Comparison of ENCODE assay signal across 15 cellular contexts in genomic region chr2:14422426-14422825, GRCh38.
DNase-seq lines count a peak whose midpoint lies in the region; ATAC-seq and TF ChIP-seq lines count a peak whose summit lies in the region.
"Had no signal": no experiment of that assay in that cellular context is flagged by ENCODE, and none has a peak within 500 bp of the region (broad histone marks: within the 10 kb centered on the region; RNA-seq: fewer than 3 reads in every experiment).

No MANE protein-coding gene starts in this region.

- no peak for ATAC-seq in HG03469 (IDR thresholded peaks at IDR 0.05; ENCODE audit: unreplicated experiment)
- ATAC-seq: K562 had no signal

- DNase-seq in EL (peak; percentile 72), epithelial cell of esophagus (ENCODE audit: low read depth) (peak; percentile 21), trophoblast cell (peak; percentile 31 to 90), ovary (no peak), NAMALWA (ENCODE audit: low spot score) (no peak)
- DNase-seq: 8988T; AML-193; Caco-2; CD8-positive, alpha-beta memory T cell had no signal

- H3K27ac ChIP-seq in OCI-LY3 (ENCODE audit: low read length) (peak overlapping the region; percentile 97), trophoblast cell (ENCODE audit: low read depth, low read length) (no peak overlapping the region), ovary (no peak overlapping the region)
- H3K27ac ChIP-seq: BLaER1, HL-60 had no signal

- H3K36me3 ChIP-seq in OCI-LY3 (replicated peaks; ENCODE audit: low read depth, low read length) (peaks cover 17% of the 10 kb centered on the region), trophoblast cell (ENCODE audit: control insufficient read depth in 1 of 2, insufficient read depth in 2 of 2, low read length in 2 of 2) (no peaks in the 10 kb centered on the region), ovary (no peaks in the 10 kb centered on the region)
- H3K36me3 ChIP-seq: BLaER1, HAP-1 had no signal

- H3K23ac ChIP-seq in trophoblast cell (ENCODE audit: low read length): no peak overlapping the region

- no peaks in the 10 kb centered on the region for H3K79me1 ChIP-seq in trophoblast cell (ENCODE audit: low read length)

- H3K9ac ChIP-seq in OCI-LY3 (ENCODE audit: low read length) (peak overlapping the region; percentile 43; the same call in 1 of the 2 replicates), trophoblast cell (ENCODE audit: low read length) (no peak overlapping the region)
- H3K9ac ChIP-seq: BLaER1 had no signal

- H3K27me3 ChIP-seq in OCI-LY3 (ENCODE audit: low read depth, low read length): no peaks in the 10 kb centered on the region
- no peaks in the 10 kb centered on the region for H3K27me3 ChIP-seq in trophoblast cell (ENCODE audit: insufficient read depth, low read length)
- H3K27me3 ChIP-seq in ovary: no peaks in the 10 kb centered on the region
- H3K27me3 ChIP-seq: BLaER1 had no signal

- H3K14ac ChIP-seq in trophoblast cell (ENCODE audit: low read length): no peak overlapping the region

- H4K12ac ChIP-seq in trophoblast cell (ENCODE audit: low read depth, low read length): no peak overlapping the region

- no peak overlapping the region for H3K4ac ChIP-seq in trophoblast cell (ENCODE audit: low read depth, low read length)

- TF ChIP-seq CTCF in OCI-LY3 (IDR thresholded peaks at IDR 0.05; ENCODE audit: low read depth, low read length): no peak
- no peak for TF ChIP-seq CTCF in epithelial cell of esophagus (IDR thresholded peaks at IDR 0.05; ENCODE audit: insufficient read depth, low read depth, low read length, missing control alignments)
- no peak for TF ChIP-seq CTCF in ovary (IDR thresholded peaks at IDR 0.05)

- WGBS in trophoblast cell (ENCODE audit: extremely low coverage, insufficient coverage, insufficient read length): no CpG with 5 or more reads among the region's 4 CpGs
- WGBS in ovary, 3 donors: 82 to 95% (median 93%) methylated on average over 4 of the region's 4 CpGs

- H3K18ac ChIP-seq in trophoblast cell (ENCODE audit: low read length): no peak overlapping the region

- intact Hi-C loops in ovary (cut with DNase I): no loop called here

- TF ChIP-seq EP300 in ovary (IDR thresholded peaks at IDR 0.05): no peak

- H3K79me2 ChIP-seq in OCI-LY3 (ENCODE audit: low read length) (no peaks in the 10 kb centered on the region), trophoblast cell (ENCODE audit: control insufficient read depth, insufficient read depth, low read length, poor library complexity) (no peaks in the 10 kb centered on the region)

- H3K4me2 ChIP-seq in OCI-LY3 (ENCODE audit: low read length) (0 out of 2 replicates have a peak overlapping the region, but pooled peaks have one; percentile 11), trophoblast cell (ENCODE audit: low read length) (no peak overlapping the region)
- H3K4me2 ChIP-seq: BLaER1 had no signal

- H4K8ac ChIP-seq in trophoblast cell (ENCODE audit: low read depth, low read length): no peak overlapping the region

- H2AFZ ChIP-seq in OCI-LY3 (ENCODE audit: low read depth, low read length) (peak overlapping the region; percentile 19; the same call in 1 of the 2 replicates), trophoblast cell (ENCODE audit: insufficient read depth, low read length, poor library complexity) (no peak overlapping the region)

- no peak overlapping the region for H2BK120ac ChIP-seq in trophoblast cell (ENCODE audit: insufficient read depth, low read length, poor library complexity)

- H3K4me1 ChIP-seq in OCI-LY3 (ENCODE audit: low read length) (peaks cover 90% of the 10 kb centered on the region), trophoblast cell (ENCODE audit: control insufficient read depth in 1 of 2, insufficient read depth in 2 of 2, low read length in 2 of 2) (no peaks in the 10 kb centered on the region), ovary (ENCODE audit: insufficient read depth) (no peaks in the 10 kb centered on the region)
- H3K4me1 ChIP-seq: BLaER1, HAP-1 had no signal

- H3K9me3 ChIP-seq in OCI-LY3 (ENCODE audit: insufficient read depth, low read length) (no peaks in the 10 kb centered on the region; the same call in 1 of the 2 replicates), trophoblast cell (ENCODE audit: insufficient read depth, low read depth, low read length) (no peaks in the 10 kb centered on the region), ovary (no peaks in the 10 kb centered on the region)
- H3K9me3 ChIP-seq: BLaER1, HAP-1 had no signal

- H3K4me3 ChIP-seq in OCI-LY3 (ENCODE audit: low read length) (no peak overlapping the region), epithelial cell of esophagus (ENCODE audit: low read length) (no peak overlapping the region), trophoblast cell (ENCODE audit: low read depth, low read length) (no peak overlapping the region), ovary (no peak overlapping the region)
- H3K4me3 ChIP-seq: BLaER1, HAP-1, K562 had no signal

- no peak overlapping the region for H4K91ac ChIP-seq in trophoblast cell (ENCODE audit: low read depth, low read length)

- no peak for TF ChIP-seq POLR2A in ovary (IDR thresholded peaks at IDR 0.05)

- H2AK5ac ChIP-seq in trophoblast cell (ENCODE audit: low read length): no peak overlapping the region

- H2BK12ac ChIP-seq in trophoblast cell (ENCODE audit: low read length): no peak overlapping the region

- H2BK5ac ChIP-seq in trophoblast cell (ENCODE audit: low read depth, low read length, poor library complexity): no peak overlapping the region

- H4K20me1 ChIP-seq in OCI-LY3 (ENCODE audit: insufficient read depth, low read length): no peaks in the 10 kb centered on the region
- H4K20me1 ChIP-seq: BLaER1 had no signal

Comparison
In these comparisons a context has a peak if more than half of its experiments do, and no peak if none do; other contexts are left out.
1. DNase-seq: peak in EL (single experiment), epithelial cell of esophagus (single experiment) and trophoblast cell (2 of 2); none in ovary (0 of 5) and NAMALWA (single experiment).